In the genomic region with DNA sequence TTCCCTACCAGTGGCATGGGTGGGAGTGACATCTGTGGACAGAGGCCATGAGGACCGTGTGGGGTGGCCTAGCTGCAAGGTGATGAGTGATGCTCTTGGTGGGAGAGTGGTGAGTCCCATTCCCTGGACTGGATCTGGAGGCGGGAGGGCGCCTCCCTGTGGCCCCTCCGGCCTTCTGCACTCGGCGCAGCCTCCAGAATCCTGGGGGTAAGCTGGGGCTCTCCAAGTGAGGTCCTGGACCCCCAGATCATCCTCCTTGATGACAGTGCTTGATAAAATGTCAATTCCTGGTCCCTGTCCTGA, we compare ENCODE assay signal across 8 cellular contexts. TPM values are rescaled to one million over a fixed set of nuclear protein-coding genes. Genes with fewer than 3 reads are reported as not detected.
DNase-seq lines count a peak whose midpoint lies in the region; ATAC-seq and TF ChIP-seq lines count a peak whose summit lies in the region.
"Had no signal": no experiment of that assay in that cellular context is flagged by ENCODE, and none has a peak within 500 bp of the region (broad histone marks: within the 10 kb centered on the region; RNA-seq: fewer than 3 reads in every experiment).

No MANE protein-coding gene starts in this region.

- WGBS in HUES64: 55% methylated on average over 6 of the region's 6 CpGs

- POLR2A ChIA-PET in naive thymus-derived CD8-positive, alpha-beta T cell (lab: Charles Lee): interaction anchor here (0.6 to 3.4 kb wide), 2 partner anchors 15 to 33 kb away, joined by 3 to 14 read pairs; no protein-coding TSS in a partner anchor

- peaks cover 5% of the 10 kb centered on the region for H3K36me3 Mint-ChIP-seq in Calu3 (ENCODE audit: insufficient read depth, unreplicated experiment)
- no peaks in the 10 kb centered on the region for H3K36me3 Mint-ChIP-seq in naive thymus-derived CD8-positive, alpha-beta T cell

- peak; percentile 25 for TF ChIP-seq CTCF in Calu3 (IDR thresholded peaks at IDR 0.05; ENCODE audit: unreplicated experiment)
- TF ChIP-seq CTCF in brain microvascular endothelial cell (IDR thresholded peaks at IDR 0.05; ENCODE audit: low read depth, low read length, missing control alignments): peak; percentile 55

- CTCF ChIA-PET in Calu3 (lab: Charles Lee): interaction anchor here (0.5 kb wide), 1 partner anchor 410 kb away, joined by 4 read pairs; no protein-coding TSS in a partner anchor

- H3K4me1 ChIP-seq in HUES64 (ENCODE audit: insufficient read depth, low read length): peaks cover 3% of the 10 kb centered on the region; the same call in 1 of the 2 replicates

- no peaks in the 10 kb centered on the region for H3K9me3 Mint-ChIP-seq in Calu3 (ENCODE audit: low read depth, unreplicated experiment)
- no peaks in the 10 kb centered on the region for H3K9me3 Mint-ChIP-seq in naive thymus-derived CD8-positive, alpha-beta T cell

- no peak overlapping the region for H3K9ac ChIP-seq in HUES64 (ENCODE audit: low read depth, low read length)

- no peak overlapping the region for H3K27ac Mint-ChIP-seq in Calu3 (ENCODE audit: unreplicated experiment)
- H3K27ac Mint-ChIP-seq in naive thymus-derived CD8-positive, alpha-beta T cell: peak overlapping the region in 8 of 10 donors; percentile 34 to 86 (median 78)

- intact Hi-C loops in Calu3 (cut with micrococcal nuclease; ENCODE audit: unreplicated experiment): no loop called here

- H3K9me3 ChIP-seq in HUES64 (ENCODE audit: insufficient read depth, low read depth, low read length): no peaks in the 10 kb centered on the region

- in situ Hi-C loops in brain microvascular endothelial cell (cut with HindIII; ENCODE audit: low pct_ligation_motif_present, low sequenced_read_pairs): no loop called here

- no peaks in the 10 kb centered on the region for H3K4me1 Mint-ChIP-seq in Calu3 (ENCODE audit: low read depth, unreplicated experiment)
- peaks cover 30 to 67% (median 64%) of the 10 kb centered on the region in 4 donors for H3K4me1 Mint-ChIP-seq in naive thymus-derived CD8-positive, alpha-beta T cell

- H3K4me3 ChIP-seq in HUES64 (ENCODE audit: low read length) (peak overlapping the region; percentile 65; the same call in 1 of the 2 replicates), brain microvascular endothelial cell (ENCODE audit: low read depth, low read length) (no peak overlapping the region)

- no peaks in the 10 kb centered on the region for H3K36me3 ChIP-seq in HUES64 (ENCODE audit: insufficient read depth, low read length)
- H3K36me3 ChIP-seq in brain microvascular endothelial cell (replicated peaks): no peaks in the 10 kb centered on the region

- peak overlapping the region; percentile 68 for H3K4me3 Mint-ChIP-seq in Calu3 (ENCODE audit: low read depth, unreplicated experiment)
- peak overlapping the region; percentile 64 to 87 (median 79) for H3K4me3 Mint-ChIP-seq in naive thymus-derived CD8-positive, alpha-beta T cell

- H3K27me3 ChIP-seq in HUES64 (ENCODE audit: insufficient read depth, low read length) (peaks cover 30% of the 10 kb centered on the region), brain microvascular endothelial cell (replicated peaks) (peaks cover 8% of the 10 kb centered on the region)

- no TSS peak for BruUV-seq in Calu3 (replicated peaks; lab: Mats Ljungman, UMichigan)

- no peak for ATAC-seq in naive thymus-derived CD8-positive, alpha-beta T cell
- ATAC-seq in HG03378 (IDR thresholded peaks at IDR 0.05; ENCODE audit: unreplicated experiment): no peak
- no peak for ATAC-seq in HG03280 (IDR thresholded peaks at IDR 0.05; ENCODE audit: unreplicated experiment)

- peaks cover 89% of the 10 kb centered on the region for H3K27me3 Mint-ChIP-seq in Calu3 (ENCODE audit: unreplicated experiment)
- H3K27me3 Mint-ChIP-seq in naive thymus-derived CD8-positive, alpha-beta T cell: no peaks in the 10 kb centered on the region

- H3K27ac ChIP-seq in HUES64 (ENCODE audit: low read depth, low read length): no peak overlapping the region
- H3K27ac ChIP-seq in brain microvascular endothelial cell: no peak overlapping the region

- DNase-seq in Calu3: no peak
- no peak for DNase-seq in brain microvascular endothelial cell
- peak in 2 of 10 donors; percentile 17 to 23 for DNase-seq in naive thymus-derived CD8-positive, alpha-beta T cell
- DNase-seq in NOMO-1 treated with dmso at 0.1 percent for 144 hours (lab: John Stamatoyannopoulos, UW; ENCODE audit: unreplicated experiment): no peak
- DNase-seq: stimulated activated naive CD4-positive, alpha-beta T cell treated with Interleukin-2 at 50 U/mL for 16 hours had no signal

RNA-seq across cellular contexts. Expression of a gene that starts 32.3 kb away (rescaled TPM):
- 12.5 and 14.1 TPM in 2 replicates for total RNA-seq in Calu3 (2022)
- 8.8 TPM for polyA plus RNA-seq in HUES64 (2013, experiment 1 of 2)
- 7.9 TPM for polyA plus RNA-seq in HUES64 (2013, experiment 2 of 2)
- total RNA-seq in naive thymus-derived CD8-positive, alpha-beta T cell: 10 to 100 TPM; 85.3 to 86.3 TPM
- polyA plus RNA-seq in naive thymus-derived CD8-positive, alpha-beta T cell: 100 to 1,000 TPM in 1 of 3 donors, 10 to 100 TPM in 2; 75.2 to 107 (median 83.3) TPM
